23 cellular contexts compared by ENCODE assay signal in the genomic region with DNA sequence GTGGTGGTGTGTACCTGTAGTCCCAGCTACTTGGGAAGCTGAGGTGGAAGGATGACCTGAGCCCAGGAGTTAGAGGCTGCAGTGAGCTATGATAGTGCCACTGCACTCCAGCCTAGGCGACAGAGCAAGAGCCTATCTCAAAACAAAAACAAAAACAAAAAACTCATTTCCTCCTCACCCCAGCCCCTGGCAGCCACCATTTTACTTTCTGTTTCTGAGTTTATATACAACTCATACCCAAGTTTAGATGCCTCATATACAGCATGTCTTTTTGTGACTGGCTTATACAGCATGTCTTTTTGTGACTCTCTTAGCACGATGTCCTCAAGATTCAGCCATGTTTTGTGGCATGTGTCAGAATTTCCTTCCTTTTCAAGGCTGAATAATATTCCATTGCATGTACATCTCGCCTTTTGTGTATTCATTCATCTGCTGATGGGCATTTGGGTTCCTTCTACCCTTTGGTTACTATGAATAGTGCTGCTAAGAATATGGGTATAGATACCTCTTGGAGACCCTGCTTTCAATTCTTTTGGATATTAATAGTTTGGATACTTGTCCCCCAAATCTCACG. TPM values are rescaled to one million over a fixed set of nuclear protein-coding genes. Genes with fewer than 3 reads are reported as not detected.
DNase-seq lines count a peak whose midpoint lies in the region; ATAC-seq and TF ChIP-seq lines count a peak whose summit lies in the region.
"Had no signal": no experiment of that assay in that cellular context is flagged by ENCODE, and none has a peak within 500 bp of the region (broad histone marks: within the 10 kb centered on the region; RNA-seq: fewer than 3 reads in every experiment).

No MANE protein-coding gene starts in this region.

- TF ChIP-seq CTCF in left ventricle myocardium inferior (IDR thresholded peaks at IDR 0.05; ENCODE audit: borderline replicate concordance) = no peak

- DNase-seq in activated CD4-positive, alpha-beta T cell treated with anti-CD3 and anti-CD28 coated beads, Interleukin-2, amount 10 ng/mL, durations not matched to agents 24 days and 14 days = peak; percentile 64
- no peak for DNase-seq in activated CD4-positive, alpha-beta T cell treated with anti-CD3 and anti-CD28 coated beads, Interleukin-2, amount 50 U/mL, for 1 hour
- no peak for DNase-seq in activated naive CD4-positive, alpha-beta T cell treated with Interleukin-2 at 50 U/mL for 16 hours
- no peak for DNase-seq in activated CD4-positive, alpha-beta memory T cell treated with anti-CD3 and anti-CD28 coated beads, Interleukin-2, amount 10 ng/mL, durations not matched to agents 7 days and 5 days
- no peak for DNase-seq in stimulated activated effector memory CD8-positive, alpha-beta T cell treated with anti-CD3 and anti-CD28 coated beads, Interleukin-12 subunit alpha, Interleukin-12 subunit beta, amount 100 ng/mL, for 72 hours (ENCODE audit: low spot score in 2 of 2)
- DNase-seq in KBM-7 (no peak), left ventricle myocardium inferior (no peak)
- DNase-seq: AML-193, DMS53, GDM1, GM23248, H9, MV-4-11, NCI-H1105 treated with DMSO at 0.1 percent for 48 hours, NCI-H2081 treated with DMSO at 0.1 percent for 48 hours, NCI-H446, NCI-H526 treated with DMSO at 0.1 percent for 48 hours had no signal

- in situ Hi-C loops in KBM-7 (cut with MboI; ENCODE audit: low pct_unique_long_range_greater_than_20kb, low sequenced_read_pairs) = loop anchor here (25.0 kb wide), 1 partner anchor 271 kb away; the partner anchor contains the start of genes ORC1 and PRPF38A

- H3K27ac Mint-ChIP-seq in activated CD4-positive, alpha-beta T cell treated with anti-CD3 and anti-CD28 coated beads, Interleukin-2, amount 10 ng/mL, durations not matched to agents 24 days and 14 days = no peak overlapping the region
- H3K27ac Mint-ChIP-seq in activated naive CD4-positive, alpha-beta T cell treated with anti-CD3 and anti-CD28 coated beads, Interleukin-2, amount 50 U/mL, for 24 hours = peak overlapping the region; percentile 30
- H3K27ac Mint-ChIP-seq in activated CD4-positive, alpha-beta memory T cell treated with anti-CD3 and anti-CD28 coated beads, Interleukin-2, amount 10 ng/mL, durations not matched to agents 7 days and 5 days = peak overlapping the region; percentile 0
- peak overlapping the region; percentile 64 for H3K27ac Mint-ChIP-seq in stimulated activated effector memory CD8-positive, alpha-beta T cell treated with anti-CD3 and anti-CD28 coated beads, Interleukin-12 subunit alpha, Interleukin-12 subunit beta, amount 100 ng/mL, for 72 hours
- H3K27ac Mint-ChIP-seq: H9 had no signal

- no peaks in the 10 kb centered on the region for H3K9me3 Mint-ChIP-seq in activated CD4-positive, alpha-beta T cell treated with anti-CD3 and anti-CD28 coated beads, Interleukin-2, amount 10 ng/mL, durations not matched to agents 24 days and 14 days
- H3K9me3 Mint-ChIP-seq in activated naive CD4-positive, alpha-beta T cell treated with anti-CD3 and anti-CD28 coated beads, Interleukin-2, amount 50 U/mL, for 24 hours = no peaks in the 10 kb centered on the region
- H3K9me3 Mint-ChIP-seq in activated CD4-positive, alpha-beta memory T cell treated with anti-CD3 and anti-CD28 coated beads, Interleukin-2, amount 10 ng/mL, durations not matched to agents 7 days and 5 days = no peaks in the 10 kb centered on the region
- no peaks in the 10 kb centered on the region for H3K9me3 Mint-ChIP-seq in stimulated activated effector memory CD8-positive, alpha-beta T cell treated with anti-CD3 and anti-CD28 coated beads, Interleukin-12 subunit alpha, Interleukin-12 subunit beta, amount 100 ng/mL, for 72 hours
- H3K9me3 Mint-ChIP-seq: H9 had no signal

- H3K36me3 ChIP-seq in left ventricle myocardium inferior = peaks cover 22% of the 10 kb centered on the region

- peaks cover 11% of the 10 kb centered on the region for H3K4me1 ChIP-seq in left ventricle myocardium inferior

- H3K4me3 ChIP-seq in left ventricle myocardium inferior = no peak overlapping the region
- H3K4me3 ChIP-seq: GM23248 had no signal

- no peaks in the 10 kb centered on the region for H3K27me3 Mint-ChIP-seq in activated CD4-positive, alpha-beta T cell treated with anti-CD3 and anti-CD28 coated beads, Interleukin-2, amount 10 ng/mL, durations not matched to agents 24 days and 14 days
- no peaks in the 10 kb centered on the region for H3K27me3 Mint-ChIP-seq in activated naive CD4-positive, alpha-beta T cell treated with anti-CD3 and anti-CD28 coated beads, Interleukin-2, amount 50 U/mL, for 24 hours
- H3K27me3 Mint-ChIP-seq in activated CD4-positive, alpha-beta memory T cell treated with anti-CD3 and anti-CD28 coated beads, Interleukin-2, amount 10 ng/mL, durations not matched to agents 7 days and 5 days = no peaks in the 10 kb centered on the region

- H3K36me3 Mint-ChIP-seq in activated CD4-positive, alpha-beta T cell treated with anti-CD3 and anti-CD28 coated beads, Interleukin-2, amount 10 ng/mL, durations not matched to agents 24 days and 14 days (ENCODE audit: low read depth) = peaks cover 35% of the 10 kb centered on the region
- peaks cover 7% of the 10 kb centered on the region for H3K36me3 Mint-ChIP-seq in activated naive CD4-positive, alpha-beta T cell treated with anti-CD3 and anti-CD28 coated beads, Interleukin-2, amount 50 U/mL, for 24 hours
- H3K36me3 Mint-ChIP-seq in activated CD4-positive, alpha-beta memory T cell treated with anti-CD3 and anti-CD28 coated beads, Interleukin-2, amount 10 ng/mL, durations not matched to agents 7 days and 5 days (ENCODE audit: low read depth) = peaks cover 31% of the 10 kb centered on the region
- H3K36me3 Mint-ChIP-seq in stimulated activated effector memory CD8-positive, alpha-beta T cell treated with anti-CD3 and anti-CD28 coated beads, Interleukin-12 subunit alpha, Interleukin-12 subunit beta, amount 100 ng/mL, for 72 hours = peaks cover 35% of the 10 kb centered on the region

- CTCF ChIA-PET in activated CD4-positive, alpha-beta memory T cell treated with anti-CD3 and anti-CD28 coated beads, Interleukin-2, amount 10 ng/mL, durations not matched to agents 7 days and 5 days (lab: Charles Lee) = interaction anchor here (5.1 kb wide), 1 partner anchor 279 kb away, joined by 37 read pairs; the partner anchor contains the start of genes ORC1 and PRPF38A

- peak; percentile 52 for ATAC-seq in stimulated activated effector memory CD8-positive, alpha-beta T cell treated with anti-CD3 and anti-CD28 coated beads, Interleukin-12 subunit alpha, Interleukin-12 subunit beta, amount 100 ng/mL, for 72 hours
- ATAC-seq: Right ventricle myocardium inferior had no signal

- H3K27me3 ChIP-seq in left ventricle myocardium inferior (ENCODE audit: low read depth) = no peaks in the 10 kb centered on the region

- intact Hi-C loops in activated CD4-positive, alpha-beta T cell treated with anti-CD3 and anti-CD28 coated beads, Interleukin-2, amount 10 ng/mL, durations not matched to agents 24 days and 14 days (cut with micrococcal nuclease) = loop anchor here (10.0 kb wide), 1 partner anchor 129 kb away; the partner anchor contains the start of gene TUT4
- intact Hi-C loops in left ventricle myocardium inferior (cut with micrococcal nuclease) = loop anchor here (10.0 kb wide), 1 partner anchor 559 kb away; no protein-coding TSS in a partner anchor

- no peak overlapping the region for H3K4me3 Mint-ChIP-seq in activated CD4-positive, alpha-beta T cell treated with anti-CD3 and anti-CD28 coated beads, Interleukin-2, amount 10 ng/mL, durations not matched to agents 24 days and 14 days
- no peak overlapping the region for H3K4me3 Mint-ChIP-seq in activated naive CD4-positive, alpha-beta T cell treated with anti-CD3 and anti-CD28 coated beads, Interleukin-2, amount 50 U/mL, for 24 hours
- no peak overlapping the region for H3K4me3 Mint-ChIP-seq in activated CD4-positive, alpha-beta memory T cell treated with anti-CD3 and anti-CD28 coated beads, Interleukin-2, amount 10 ng/mL, durations not matched to agents 7 days and 5 days
- H3K4me3 Mint-ChIP-seq in stimulated activated effector memory CD8-positive, alpha-beta T cell treated with anti-CD3 and anti-CD28 coated beads, Interleukin-12 subunit alpha, Interleukin-12 subunit beta, amount 100 ng/mL, for 72 hours = no peak overlapping the region
- H3K4me3 Mint-ChIP-seq: H9 had no signal

- POLR2A ChIA-PET in activated CD4-positive, alpha-beta memory T cell treated with anti-CD3 and anti-CD28 coated beads, Interleukin-2, amount 10 ng/mL, durations not matched to agents 7 days and 5 days (lab: Charles Lee) = interaction anchor here (1.1 to 1.3 kb wide), 2 partner anchors 44 to 80 kb away, joined by 3 to 4 read pairs; no protein-coding TSS in a partner anchor

- H3K9me3 ChIP-seq in left ventricle myocardium inferior (replicated peaks) = no peaks in the 10 kb centered on the region

- peaks cover 8% of the 10 kb centered on the region for H3K4me1 Mint-ChIP-seq in activated CD4-positive, alpha-beta T cell treated with anti-CD3 and anti-CD28 coated beads, Interleukin-2, amount 10 ng/mL, durations not matched to agents 24 days and 14 days
- peaks cover 20% of the 10 kb centered on the region for H3K4me1 Mint-ChIP-seq in activated naive CD4-positive, alpha-beta T cell treated with anti-CD3 and anti-CD28 coated beads, Interleukin-2, amount 50 U/mL, for 24 hours
- H3K4me1 Mint-ChIP-seq in activated CD4-positive, alpha-beta memory T cell treated with anti-CD3 and anti-CD28 coated beads, Interleukin-2, amount 10 ng/mL, durations not matched to agents 7 days and 5 days = peaks cover 16% of the 10 kb centered on the region
- H3K4me1 Mint-ChIP-seq in stimulated activated effector memory CD8-positive, alpha-beta T cell treated with anti-CD3 and anti-CD28 coated beads, Interleukin-12 subunit alpha, Interleukin-12 subunit beta, amount 100 ng/mL, for 72 hours = peaks cover 6% of the 10 kb centered on the region

- no peak overlapping the region for H3K27ac ChIP-seq in left ventricle myocardium inferior (replicated peaks)
- H3K27ac ChIP-seq: C4-2B, GM23248, KMS-11 had no signal

RNA-seq across cellular contexts. Expression of gene COA7, which starts 14.7 kb away (rescaled TPM):
- total RNA-seq in activated CD4-positive, alpha-beta T cell treated with anti-CD3 and anti-CD28 coated beads, Interleukin-2, amount 10 ng/mL, durations not matched to agents 24 days and 14 days = 37.8 and 40.2 TPM in 2 replicates
- 10 to 100 TPM; 13.6 TPM for total RNA-seq in activated CD4-positive, alpha-beta memory T cell treated with anti-CD3 and anti-CD28 coated beads, Interleukin-2, amount 10 ng/mL, durations not matched to agents 7 days and 5 days
- total RNA-seq in left ventricle myocardium inferior = 18.5 TPM

RNA-seq across cellular contexts. Expression of gene ZYG11B, which starts 42.8 kb away (rescaled TPM):
- 9.3 and 10.2 TPM in 2 replicates for total RNA-seq in activated CD4-positive, alpha-beta T cell treated with anti-CD3 and anti-CD28 coated beads, Interleukin-2, amount 10 ng/mL, durations not matched to agents 24 days and 14 days
- 10 to 100 TPM; 12.7 to 12.8 TPM for total RNA-seq in activated CD4-positive, alpha-beta memory T cell treated with anti-CD3 and anti-CD28 coated beads, Interleukin-2, amount 10 ng/mL, durations not matched to agents 7 days and 5 days
- total RNA-seq in left ventricle myocardium inferior = 68.3 TPM

RNA-seq across cellular contexts. Expression of gene SHISAL2A, which starts 50.5 kb away (rescaled TPM):
- total RNA-seq in activated CD4-positive, alpha-beta T cell treated with anti-CD3 and anti-CD28 coated beads, Interleukin-2, amount 10 ng/mL, durations not matched to agents 24 days and 14 days = 4.8 and 5.0 TPM in 2 replicates
- total RNA-seq in activated CD4-positive, alpha-beta memory T cell treated with anti-CD3 and anti-CD28 coated beads, Interleukin-2, amount 10 ng/mL, durations not matched to agents 7 days and 5 days = 10 to 100 TPM; 10.8 to 11.4 TPM
- not detected for total RNA-seq in left ventricle myocardium inferior
- total RNA-seq: A172, GM23248, HT1080, Right ventricle myocardium inferior had no signal
